1 cellular context compared by ENCODE assay signal in genomic region chr3:13002398-13003124, GRCh38.
TF ChIP-seq lines count a peak whose summit lies in the region.

No MANE protein-coding gene starts in this region.

TF ChIP-seq in K562, 482 proteins besides CTCF, POLR2A, EP300 and RAD21 (continued from another document and continues in another):
- TF ChIP-seq SFPQ (IDR thresholded peaks at IDR 0.05; ENCODE audit: low read depth, low read length) = no peak
- no peak for TF ChIP-seq PHF20 (IDR thresholded peaks at IDR 0.05; ENCODE audit: partially characterized antibody)
- no peak for TF ChIP-seq PTRF (tag; IDR thresholded peaks at IDR 0.05)
- TF ChIP-seq HNRNPK (IDR thresholded peaks at IDR 0.05; ENCODE audit: low read depth, low read length, poor library complexity, severe bottlenecking) = no peak
- no peak for TF ChIP-seq POLR3G (IDR thresholded peaks at IDR 0.05; ENCODE audit: extremely low read depth, insufficient read length, insufficient replicate concordance)
- no peak for TF ChIP-seq THRA (IDR thresholded peaks at IDR 0.05)
- TF ChIP-seq RBM17 (IDR thresholded peaks at IDR 0.05; ENCODE audit: borderline replicate concordance, low read depth, low read length) = no peak
- TF ChIP-seq FOXA3 (CRISPR knock-in tag; conservative IDR thresholded peaks at IDR 0.05 in 1 of 2, IDR thresholded peaks at IDR 0.05 in 1 of 2) = no peak
- TF ChIP-seq MBD2 (IDR thresholded peaks at IDR 0.05; ENCODE audit: borderline replicate concordance, low read depth) = peak; percentile 51; the same call in 1 of the 2 replicates
- TF ChIP-seq POLR3A (IDR thresholded peaks at IDR 0.05; ENCODE audit: borderline replicate concordance, extremely low read depth, insufficient read depth, insufficient read length) = no peak
- peak in 1 of 2 experiments; percentile 99; a peak in 2 of 4 replicates for TF ChIP-seq BCLAF1 (IDR thresholded peaks at IDR 0.05; ENCODE audit: borderline replicate concordance in 1 of 2, control insufficient read depth in 1 of 2, low read depth in 2 of 2, low read length in 1 of 2)
- TF ChIP-seq IRF2 (CRISPR knock-in tag; IDR thresholded peaks at IDR 0.05) = no peak
- TF ChIP-seq THRAP3 (IDR thresholded peaks at IDR 0.05; ENCODE audit: borderline replicate concordance) = no peak
- 0 out of 2 replicates have a peak, but pooled peaks have one; percentile 30 for TF ChIP-seq ZFP1 (CRISPR knock-in tag; IDR thresholded peaks at IDR 0.05)
- no peak for TF ChIP-seq TAF9B (IDR thresholded peaks at IDR 0.05; ENCODE audit: partially characterized antibody)
- no peak for TF ChIP-seq MITF (IDR thresholded peaks at IDR 0.05)
- no peak for TF ChIP-seq ETV5 (CRISPR knock-in tag; IDR thresholded peaks at IDR 0.05; ENCODE audit: low read depth)
- 0 out of 2 replicates have a peak, but pooled peaks have one; percentile 47 for TF ChIP-seq CREM (IDR thresholded peaks at IDR 0.05; ENCODE audit: low read depth)
- TF ChIP-seq ZNF165 (CRISPR knock-in tag; IDR thresholded peaks at IDR 0.05; ENCODE audit: borderline replicate concordance) = no peak
- TF ChIP-seq NKRF (IDR thresholded peaks at IDR 0.05; ENCODE audit: borderline replicate concordance) = no peak
- peak; percentile 98 for TF ChIP-seq ELF4 (CRISPR knock-in tag; IDR thresholded peaks at IDR 0.05)
- no peak for TF ChIP-seq ZFP36 (IDR thresholded peaks at IDR 0.05; ENCODE audit: low read depth, low read length, partially characterized antibody)
- TF ChIP-seq KDM5B (IDR thresholded peaks at IDR 0.05; ENCODE audit: insufficient replicate concordance, low read depth, low read length) = peak; percentile 96
- no peak for TF ChIP-seq TAF15 (IDR thresholded peaks at IDR 0.05; ENCODE audit: low read depth, low read length)
- no peak for TF ChIP-seq ATF6 (CRISPR knock-in tag; IDR thresholded peaks at IDR 0.05)
- TF ChIP-seq CBX5 (IDR thresholded peaks at IDR 0.05; ENCODE audit: borderline replicate concordance, low read depth) = no peak
- peak; percentile 96 for TF ChIP-seq SMAD1 (IDR thresholded peaks at IDR 0.05; ENCODE audit: low read depth, low read length, partially characterized antibody)
- TF ChIP-seq ZFP91 (CRISPR knock-in tag; IDR thresholded peaks at IDR 0.05) = no peak
- no peak for TF ChIP-seq MEIS2 (IDR thresholded peaks at IDR 0.05; ENCODE audit: partially characterized antibody)
- no peak for TF ChIP-seq CBX2 (IDR thresholded peaks at IDR 0.05; ENCODE audit: insufficient read depth, low read length, poor library complexity, severe bottlenecking)
- no peak for TF ChIP-seq TFAM (CRISPR knock-in tag; conservative IDR thresholded peaks at IDR 0.05)
- no peak for TF ChIP-seq BRD9 (IDR thresholded peaks at IDR 0.05; ENCODE audit: low read depth, partially characterized antibody)
- peak; percentile 85 for TF ChIP-seq SNAPC5 (CRISPR knock-in tag; IDR thresholded peaks at IDR 0.05)
- no peak for TF ChIP-seq ZNF830 (CRISPR knock-in tag; IDR thresholded peaks at IDR 0.05)
- no peak for TF ChIP-seq HDGF (IDR thresholded peaks at IDR 0.05)
- TF ChIP-seq CEBPB (tag; IDR thresholded peaks at IDR 0.05) = no peak
- TF ChIP-seq POLR2AphosphoS5 (IDR thresholded peaks at IDR 0.05; ENCODE audit: control insufficient read depth, insufficient read depth, low read depth, low read length) = peak; percentile 100
- no peak for TF ChIP-seq CREB5 (CRISPR knock-in tag; IDR thresholded peaks at IDR 0.05)
- TF ChIP-seq ZBTB49 (CRISPR knock-in tag; IDR thresholded peaks at IDR 0.05; ENCODE audit: borderline replicate concordance) = no peak
- no peak for TF ChIP-seq IRF1 (CRISPR knock-in tag; IDR thresholded peaks at IDR 0.05; ENCODE audit: borderline replicate concordance)
- no peak for TF ChIP-seq CTBP1 (IDR thresholded peaks at IDR 0.05; ENCODE audit: borderline replicate concordance)
- no peak for TF ChIP-seq PHB2 (IDR thresholded peaks at IDR 0.05; ENCODE audit: low read depth)
- TF ChIP-seq MYBL2 (IDR thresholded peaks at IDR 0.05; ENCODE audit: low read depth) = no peak
- no peak for TF ChIP-seq MYBL2 (CRISPR knock-in tag; IDR thresholded peaks at IDR 0.05; ENCODE audit: borderline replicate concordance)
- TF ChIP-seq PHF21A (IDR thresholded peaks at IDR 0.05; ENCODE audit: borderline replicate concordance, low read depth) = no peak
